In the genomic region with DNA sequence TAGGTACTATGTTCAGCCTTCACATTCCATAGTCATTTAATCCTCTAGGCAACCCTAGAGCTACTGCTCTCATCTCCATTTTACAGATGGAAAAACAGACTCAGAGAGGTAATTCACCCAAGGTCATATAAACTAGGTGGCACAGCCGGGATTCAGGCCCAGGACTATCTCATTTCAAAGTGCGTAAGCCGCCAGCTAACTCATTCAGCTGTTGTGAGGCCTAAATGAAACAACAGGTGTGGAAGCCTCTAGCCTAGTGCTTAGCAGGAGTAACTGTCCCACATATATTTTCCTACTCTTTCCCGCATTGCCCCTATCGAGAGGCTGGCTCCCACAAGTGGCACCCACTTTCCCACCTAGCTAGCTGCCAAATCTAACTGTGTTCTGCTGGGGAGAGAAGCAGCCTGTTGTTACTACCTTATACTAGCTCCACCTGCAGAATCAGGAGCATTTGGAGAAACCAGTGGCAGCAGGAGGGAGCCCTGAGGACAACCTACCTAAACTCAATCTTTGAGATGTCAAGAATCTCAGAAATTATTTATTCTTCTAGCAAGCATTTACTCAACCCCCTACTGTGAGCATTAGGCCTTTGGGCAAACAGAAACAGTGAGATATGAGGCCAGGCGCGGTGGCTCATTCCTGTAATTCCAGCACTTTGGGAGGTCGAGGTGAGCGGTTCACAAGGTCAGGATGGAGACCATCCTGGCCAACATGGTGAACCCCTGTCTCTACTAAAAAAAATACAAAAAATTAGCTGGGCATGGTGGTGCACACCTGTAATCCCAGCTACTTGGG, we compare ENCODE assay signal across 1 cellular context.
TF ChIP-seq lines count a peak whose summit lies in the region.

No MANE protein-coding gene starts in this region.

TF ChIP-seq in HepG2, 621 proteins besides CTCF, POLR2A, EP300 and RAD21:
- TF ChIP-seq, protein P1, sequence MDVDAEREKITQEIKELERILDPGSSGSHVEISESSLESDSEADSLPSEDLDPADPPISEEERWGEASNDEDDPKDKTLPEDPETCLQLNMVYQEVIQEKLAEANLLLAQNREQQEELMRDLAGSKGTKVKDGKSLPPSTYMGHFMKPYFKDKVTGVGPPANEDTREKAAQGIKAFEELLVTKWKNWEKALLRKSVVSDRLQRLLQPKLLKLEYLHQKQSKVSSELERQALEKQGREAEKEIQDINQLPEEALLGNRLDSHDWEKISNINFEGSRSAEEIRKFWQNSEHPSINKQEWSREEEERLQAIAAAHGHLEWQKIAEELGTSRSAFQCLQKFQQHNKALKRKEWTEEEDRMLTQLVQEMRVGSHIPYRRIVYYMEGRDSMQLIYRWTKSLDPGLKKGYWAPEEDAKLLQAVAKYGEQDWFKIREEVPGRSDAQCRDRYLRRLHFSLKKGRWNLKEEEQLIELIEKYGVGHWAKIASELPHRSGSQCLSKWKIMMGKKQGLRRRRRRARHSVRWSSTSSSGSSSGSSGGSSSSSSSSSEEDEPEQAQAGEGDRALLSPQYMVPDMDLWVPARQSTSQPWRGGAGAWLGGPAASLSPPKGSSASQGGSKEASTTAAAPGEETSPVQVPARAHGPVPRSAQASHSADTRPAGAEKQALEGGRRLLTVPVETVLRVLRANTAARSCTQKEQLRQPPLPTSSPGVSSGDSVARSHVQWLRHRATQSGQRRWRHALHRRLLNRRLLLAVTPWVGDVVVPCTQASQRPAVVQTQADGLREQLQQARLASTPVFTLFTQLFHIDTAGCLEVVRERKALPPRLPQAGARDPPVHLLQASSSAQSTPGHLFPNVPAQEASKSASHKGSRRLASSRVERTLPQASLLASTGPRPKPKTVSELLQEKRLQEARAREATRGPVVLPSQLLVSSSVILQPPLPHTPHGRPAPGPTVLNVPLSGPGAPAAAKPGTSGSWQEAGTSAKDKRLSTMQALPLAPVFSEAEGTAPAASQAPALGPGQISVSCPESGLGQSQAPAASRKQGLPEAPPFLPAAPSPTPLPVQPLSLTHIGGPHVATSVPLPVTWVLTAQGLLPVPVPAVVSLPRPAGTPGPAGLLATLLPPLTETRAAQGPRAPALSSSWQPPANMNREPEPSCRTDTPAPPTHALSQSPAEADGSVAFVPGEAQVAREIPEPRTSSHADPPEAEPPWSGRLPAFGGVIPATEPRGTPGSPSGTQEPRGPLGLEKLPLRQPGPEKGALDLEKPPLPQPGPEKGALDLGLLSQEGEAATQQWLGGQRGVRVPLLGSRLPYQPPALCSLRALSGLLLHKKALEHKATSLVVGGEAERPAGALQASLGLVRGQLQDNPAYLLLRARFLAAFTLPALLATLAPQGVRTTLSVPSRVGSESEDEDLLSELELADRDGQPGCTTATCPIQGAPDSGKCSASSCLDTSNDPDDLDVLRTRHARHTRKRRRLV (CRISPR knock-in tag; IDR thresholded peaks at IDR 0.05): no peak
- TF ChIP-seq RARA (CRISPR knock-in tag; IDR thresholded peaks at IDR 0.05) (0 out of 2 replicates have a peak, but pooled peaks have one; percentile 16), TEAD3 (CRISPR knock-in tag; optimal IDR thresholded peaks at IDR 0.05; ENCODE audit: borderline replicate concordance) (peak; percentile 66), SMC3 (IDR thresholded peaks at IDR 0.05; ENCODE audit: low read length) (no peak), ZNF460 (CRISPR knock-in tag; IDR thresholded peaks at IDR 0.05; ENCODE audit: borderline replicate concordance) (no peak), NR2F6 (IDR thresholded peaks at IDR 0.05) (no peak), NR2F6 (CRISPR knock-in tag; IDR thresholded peaks at IDR 0.05) (0 out of 2 replicates have a peak, but pooled peaks have one; percentile 32), GZF1 (CRISPR knock-in tag; IDR thresholded peaks at IDR 0.05) (no peak), GFI1 (CRISPR knock-in tag; IDR thresholded peaks at IDR 0.05; ENCODE audit: borderline replicate concordance) (0 out of 2 replicates have a peak, but pooled peaks have one; percentile 44), NAIF1 (CRISPR knock-in tag; IDR thresholded peaks at IDR 0.05; ENCODE audit: borderline replicate concordance) (no peak), ZNF766 (CRISPR knock-in tag; IDR thresholded peaks at IDR 0.05; ENCODE audit: borderline replicate concordance) (no peak), HCFC1 (IDR thresholded peaks at IDR 0.05; ENCODE audit: low read depth, low read length) (no peak), SP140L (CRISPR knock-in tag; IDR thresholded peaks at IDR 0.05; ENCODE audit: borderline replicate concordance) (no peak)
- TF ChIP-seq, protein P2, sequence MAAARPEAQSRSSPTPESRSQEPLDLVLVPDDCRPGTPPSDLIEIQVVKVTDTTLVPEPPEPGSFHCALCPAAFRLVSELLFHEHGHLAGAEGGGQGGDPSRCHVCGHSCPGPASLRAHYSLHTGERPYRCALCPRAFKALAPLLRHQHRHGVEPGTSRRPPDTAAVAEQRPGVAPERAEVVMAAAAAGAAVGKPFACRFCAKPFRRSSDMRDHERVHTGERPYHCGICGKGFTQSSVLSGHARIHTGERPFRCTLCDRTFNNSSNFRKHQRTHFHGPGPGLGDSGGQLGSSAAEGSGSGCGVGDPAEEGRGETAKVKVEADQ (CRISPR knock-in tag; IDR thresholded peaks at IDR 0.05; ENCODE audit: borderline replicate concordance): no peak
TF ChIP-seq in HepG2: peak in this region for 4.
